Comparison of ENCODE assay signal across 8 cellular contexts in the genomic region with DNA sequence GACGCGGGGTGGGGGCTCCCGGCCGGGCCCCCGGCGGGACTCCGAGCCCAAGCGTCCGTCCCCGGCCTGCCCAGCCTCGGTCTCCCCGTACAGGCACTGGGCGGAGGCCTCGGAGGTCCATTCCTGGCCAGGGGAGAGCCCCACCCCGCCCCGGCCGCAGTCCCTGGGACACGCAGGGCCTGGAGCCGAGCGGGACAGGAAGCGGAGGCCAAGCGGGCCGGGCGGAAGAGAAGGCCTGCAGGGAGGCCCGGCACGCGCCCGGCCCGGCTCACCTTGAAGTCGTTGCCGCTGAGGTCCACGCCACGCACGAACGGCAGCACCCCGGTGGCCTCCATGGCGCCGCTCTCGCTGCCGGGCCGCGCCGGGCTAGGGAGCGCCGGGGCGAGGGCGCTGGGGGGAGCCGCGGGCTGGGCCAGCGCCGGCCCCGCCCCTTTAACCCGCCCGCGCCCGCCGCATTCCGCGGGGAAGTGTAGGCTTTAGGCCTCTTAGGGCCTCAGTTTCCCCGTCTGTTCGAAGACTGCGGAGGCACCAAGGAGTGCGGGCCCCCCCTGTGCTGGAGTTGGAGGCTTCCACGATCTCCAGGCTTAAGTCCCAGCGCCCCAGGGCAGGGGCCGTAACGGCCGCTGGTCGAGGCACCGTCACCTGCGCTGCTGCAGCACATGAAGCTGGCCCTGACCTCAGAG. TPM values are rescaled to one million over a fixed set of nuclear protein-coding genes. Genes with fewer than 3 reads are reported as not detected.
DNase-seq lines count a peak whose midpoint lies in the region; ATAC-seq and TF ChIP-seq lines count a peak whose summit lies in the region.

A gene (minus strand): TSS at position 383 of the 683 bp plus-strand sequence. CDS start 48 bp downstream, at position 335.

- peak within 1 kb of the TSS; percentile 86 to 92 for H3K4me3 ChIP-seq in foreskin fibroblast (ENCODE audit: low read depth in 1 of 2, low read length in 2 of 2)

- no peaks in the 10 kb centered on the region; the same call in 1 of the 2 replicates for H3K36me3 Mint-ChIP-seq in HFFc6 (ENCODE audit: low read depth)
- H3K36me3 Mint-ChIP-seq in natural killer cell treated with Interleukin-12 subunit alpha and Interleukin-12 subunit beta and Interleukin-15 and Interleukin-18, amount 100 ng/mL, for 72 hours = no peaks in the 10 kb centered on the region

- H3K9me3 Mint-ChIP-seq in HFFc6 = no peaks in the 10 kb centered on the region
- no peaks in the 10 kb centered on the region for H3K9me3 Mint-ChIP-seq in natural killer cell treated with Interleukin-12 subunit alpha and Interleukin-12 subunit beta and Interleukin-15 and Interleukin-18, amount 100 ng/mL, for 72 hours

- H3K27me3 Mint-ChIP-seq in HFFc6 (ENCODE audit: insufficient read depth) = no peaks in the 10 kb centered on the region; the same call in 1 of the 2 replicates
- no peaks in the 10 kb centered on the region for H3K27me3 Mint-ChIP-seq in natural killer cell treated with Interleukin-12 subunit alpha and Interleukin-12 subunit beta and Interleukin-15 and Interleukin-18, amount 100 ng/mL, for 72 hours

- peak within 1 kb of the TSS; percentile 98 for H3K27ac Mint-ChIP-seq in HFFc6
- peak within 1 kb of the TSS; percentile 74 to 97 for H3K27ac Mint-ChIP-seq in natural killer cell treated with Interleukin-12 subunit alpha and Interleukin-12 subunit beta and Interleukin-15 and Interleukin-18, amount 100 ng/mL, for 72 hours

- peak within 1 kb of the TSS; percentile 100 for H3K4me3 Mint-ChIP-seq in HFFc6
- peak within 1 kb of the TSS; percentile 95 for H3K4me3 Mint-ChIP-seq in natural killer cell treated with Interleukin-12 subunit alpha and Interleukin-12 subunit beta and Interleukin-15 and Interleukin-18, amount 100 ng/mL, for 72 hours

- DNase-seq in Daoy (ENCODE audit: low read depth) (peak; percentile 61), HFFc6 (no peak), RKO (ENCODE audit: low spot score) (peak; percentile 59), activated gamma-delta T cell treated with Interleukin-2 at 50 U/mL for 16 hours (peak; percentile 47), foreskin fibroblast (peak; percentile 36 to 78)
- peak; percentile 71 for DNase-seq in natural killer cell treated with Interleukin-12 subunit alpha and Interleukin-12 subunit beta and Interleukin-15 and Interleukin-18, amount 100 ng/mL, for 72 hours (ENCODE audit: low spot score)

- TF ChIP-seq CTCF in HFFc6 (IDR thresholded peaks at IDR 0.05) (0 out of 2 replicates have a peak, but pooled peaks have one; percentile 4), foreskin fibroblast (IDR thresholded peaks at IDR 0.05; ENCODE audit: low read depth, low read length) (no peak), subcutaneous adipose tissue (IDR thresholded peaks at IDR 0.05; ENCODE audit: low read depth) (no peak)

- peaks cover 33% of the 10 kb centered on the region for H3K4me1 Mint-ChIP-seq in HFFc6 (ENCODE audit: low read depth)
- H3K4me1 Mint-ChIP-seq in natural killer cell treated with Interleukin-12 subunit alpha and Interleukin-12 subunit beta and Interleukin-15 and Interleukin-18, amount 100 ng/mL, for 72 hours (ENCODE audit: low read depth in 2 of 2) = peaks cover 11 to 22% of the 10 kb centered on the region in 2 donors

- peak; percentile 63 to 70 for ATAC-seq in natural killer cell treated with Interleukin-12 subunit alpha and Interleukin-12 subunit beta and Interleukin-15 and Interleukin-18, amount 100 ng/mL, for 72 hours
- no peak for ATAC-seq in GM18858 (IDR thresholded peaks at IDR 0.05; ENCODE audit: unreplicated experiment)

RNA-seq across cellular contexts. Expression of the gene that starts here (rescaled TPM):
- total RNA-seq in Daoy (2014; rRNA removed; shearing (Covaris generic)) = 179 and 192 TPM in 2 replicates
- 100 to 1,000 TPM; 347 to 472 (median 438) TPM for total RNA-seq in HFFc6 (2021; fragmentation: NEBNext Ultra II Directional; extraction: Animal tissue kit (Norgen Biotek cat#: 25700))
- total RNA-seq in natural killer cell treated with Interleukin-12 subunit alpha and Interleukin-12 subunit beta and Interleukin-15 and Interleukin-18, amount 100 ng/mL, for 72 hours = 100 to 1,000 TPM; 247 to 285 TPM
- total RNA-seq in subcutaneous adipose tissue = 100 to 1,000 TPM; 244 to 388 (median 274) TPM
